ENCODE assay signal across 8 cellular contexts in the genomic region with DNA sequence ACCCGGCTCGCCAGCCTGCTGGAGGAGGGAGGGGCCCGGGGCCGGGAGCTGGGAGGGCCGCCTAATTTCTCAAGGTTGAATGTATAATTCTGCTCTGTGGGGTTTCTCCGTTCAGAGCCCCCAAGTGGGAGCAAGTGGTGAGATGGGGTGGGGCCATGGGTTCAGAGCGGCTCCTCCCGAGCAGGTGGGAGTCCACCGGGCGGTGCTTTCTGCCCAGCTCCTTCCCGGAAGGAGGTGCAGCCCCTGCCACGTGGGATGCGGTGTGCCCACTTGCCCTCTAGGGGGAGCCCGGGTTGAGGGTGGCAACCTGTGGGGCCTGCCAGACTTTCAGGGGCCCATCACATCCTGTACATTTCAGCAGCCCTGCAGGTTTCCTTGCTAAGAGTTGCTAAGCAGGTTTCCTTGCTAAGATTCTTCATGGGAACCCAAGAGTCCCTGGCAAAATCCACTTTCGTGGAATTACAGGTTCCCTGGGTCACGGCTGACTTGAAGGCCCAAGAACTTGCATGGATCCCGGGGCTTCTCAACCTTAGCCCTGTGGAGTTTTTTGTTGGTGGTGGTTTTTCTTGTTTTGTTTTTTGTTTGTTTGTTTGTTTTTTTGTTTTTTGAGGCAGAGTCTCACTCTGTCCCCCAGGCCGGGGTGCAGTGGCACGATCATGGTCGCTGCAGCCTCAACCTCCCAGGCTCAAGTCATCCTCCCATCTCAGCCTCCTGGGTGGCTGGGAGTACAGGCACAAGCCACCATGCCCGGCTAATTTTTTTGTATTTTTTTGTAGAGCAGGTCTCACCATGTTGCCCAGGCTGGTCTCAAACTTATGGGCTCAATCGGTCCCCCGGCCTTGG.
DNase-seq lines count a peak whose midpoint lies in the region; ATAC-seq, FAIRE-seq and TF ChIP-seq lines count a peak whose summit lies in the region.

No MANE protein-coding gene starts in this region.

- WGBS in A549 (ENCODE audit: missing lambda C conversion rate): 79% methylated on average over 19 of the region's 23 CpGs
- 76% methylated on average over 15 of the region's 23 CpGs for WGBS in esophagus muscularis mucosa
- 78% methylated on average over 23 of the region's 23 CpGs for WGBS in ovary, 3 donors

- no peaks in the 10 kb centered on the region for H3K9me3 ChIP-seq in A549
- H3K9me3 ChIP-seq in esophagus muscularis mucosa: no peaks in the 10 kb centered on the region
- H3K9me3 ChIP-seq in ovary: no peaks in the 10 kb centered on the region

- TF ChIP-seq RAD21 in A549 (conservative IDR thresholded peaks at IDR 0.05 in 1 of 2, IDR thresholded peaks at IDR 0.05 in 1 of 2): peak; percentile 43 to 46; a peak in 2 of 5 replicates

- H3K4me3 ChIP-seq in A549 (no peak overlapping the region), esophagus muscularis mucosa (no peak overlapping the region), ovary (no peak overlapping the region)

- H3K4me1 ChIP-seq in A549 (peaks cover 7% of the 10 kb centered on the region), esophagus muscularis mucosa (peaks cover 9 to 26% (median 22%) of the 10 kb centered on the region in 4 donors), ovary (ENCODE audit: insufficient read depth) (no peaks in the 10 kb centered on the region)

- FAIRE-seq in A549 (lab: Jason Lieb, UNC): no peak
- no peak for FAIRE-seq in urothelium cell line (lab: Jason Lieb, UNC)

- CTCF ChIA-PET in A549 (lab: Yijun Ruan, JAX): interaction anchor here (0.6 to 8.3 kb wide), 28 partner anchors 13 to 208 kb away, joined by 3 to 85 read pairs (median 4); partner anchors contain the start of gene GSE1

- H3K27me3 ChIP-seq in esophagus muscularis mucosa (no peaks in the 10 kb centered on the region), ovary (no peaks in the 10 kb centered on the region)

- no peaks in the 10 kb centered on the region for H3K36me3 ChIP-seq in esophagus muscularis mucosa
- H3K36me3 ChIP-seq in ovary: no peaks in the 10 kb centered on the region

- peak overlapping the region in 1 of 2 experiments; percentile 44; a peak in 1 of 6 replicates for H3K27ac ChIP-seq in A549
- H3K27ac ChIP-seq in esophagus muscularis mucosa (replicated peaks in 1 of 4): no peak overlapping the region
- H3K27ac ChIP-seq in ovary: no peak overlapping the region

- POLR2A ChIA-PET in A549 (lab: Yijun Ruan, JAX): interaction anchor here (0.7 to 1.0 kb wide), 2 partner anchors 21 to 196 kb away, joined by 3 read pairs; no protein-coding TSS in a partner anchor

- intact Hi-C loops in esophagus muscularis mucosa (cut with DNase I) (no loop called here), ovary (cut with DNase I) (loop anchor here in 1 of 4 donors (5.0 kb wide), 1 partner anchor 76 kb away; no protein-coding TSS in a partner anchor)

- DNase-seq in A549 (ENCODE audit: low read depth in 1 of 2, low spot score in 1 of 2): peak; percentile 67 to 76
- DNase-seq in GM13976 (ENCODE audit: low spot score): peak; percentile 81
- peak; percentile 80 to 86 for DNase-seq in NOMO-1 (lab: John Stamatoyannopoulos, UW; ENCODE audit: unreplicated experiment in 2 of 2)
- peak; percentile 48 to 60 (median 59) for DNase-seq in activated CD8-positive, alpha-beta memory T cell treated with anti-CD3 and anti-CD28 coated beads for 48 hours (ENCODE audit: low read depth in 2 of 3, low spot score in 2 of 3)
- no peak for DNase-seq in esophagus muscularis mucosa (ENCODE audit: extremely low spot score)
- DNase-seq in ovary: peak; percentile 22 to 66 (median 52)
- peak; percentile 81 for DNase-seq in urothelium cell line (ENCODE audit: low spot score)
- no peak for DNase-seq in G401 (ENCODE audit: low spot score)

- TF ChIP-seq EP300 in A549 (IDR thresholded peaks at IDR 0.05): no peak
- no peak for TF ChIP-seq EP300 in esophagus muscularis mucosa (IDR thresholded peaks at IDR 0.05)
- TF ChIP-seq EP300 in ovary (IDR thresholded peaks at IDR 0.05): no peak

- no peak for TF ChIP-seq POLR2A in A549 (IDR thresholded peaks at IDR 0.05; ENCODE audit: low read length)
- no peak for TF ChIP-seq POLR2A in esophagus muscularis mucosa (IDR thresholded peaks at IDR 0.05; ENCODE audit: low read depth)
- TF ChIP-seq POLR2A in ovary (IDR thresholded peaks at IDR 0.05): no peak

- H3K4me2 ChIP-seq in A549: no peak overlapping the region

- in situ Hi-C loops in GM13976 (cut with MboI; ENCODE audit: low sequenced_read_pairs, unreplicated experiment) (no loop called here), G401 (cut with HindIII; ENCODE audit: low sequenced_read_pairs) (no loop called here)

- ATAC-seq in A549: peak; percentile 73 to 87; a peak in 5 of 6 replicates

- peak; percentile 55 for TF ChIP-seq CTCF in A549 (IDR thresholded peaks at IDR 0.05)
- TF ChIP-seq CTCF in GM13976 (IDR thresholded peaks at IDR 0.05; ENCODE audit: borderline replicate concordance, control extremely low read depth, extremely low read depth, insufficient read depth, missing control alignments): peak; percentile 57
- TF ChIP-seq CTCF in esophagus muscularis mucosa (IDR thresholded peaks at IDR 0.05): peak; percentile 57 to 82 (median 67)
- peak in 2 of 3 donors; percentile 18 to 31 for TF ChIP-seq CTCF in ovary (IDR thresholded peaks at IDR 0.05)

TF ChIP-seq in A549, 52 proteins besides CTCF, POLR2A, EP300 and RAD21 (continues in another document):
- no peak for TF ChIP-seq GATA3 (IDR thresholded peaks at IDR 0.05; ENCODE audit: borderline replicate concordance)
- TF ChIP-seq FOXS1 (CRISPR knock-in tag; IDR thresholded peaks at IDR 0.05): no peak
- TF ChIP-seq, protein P1, sequence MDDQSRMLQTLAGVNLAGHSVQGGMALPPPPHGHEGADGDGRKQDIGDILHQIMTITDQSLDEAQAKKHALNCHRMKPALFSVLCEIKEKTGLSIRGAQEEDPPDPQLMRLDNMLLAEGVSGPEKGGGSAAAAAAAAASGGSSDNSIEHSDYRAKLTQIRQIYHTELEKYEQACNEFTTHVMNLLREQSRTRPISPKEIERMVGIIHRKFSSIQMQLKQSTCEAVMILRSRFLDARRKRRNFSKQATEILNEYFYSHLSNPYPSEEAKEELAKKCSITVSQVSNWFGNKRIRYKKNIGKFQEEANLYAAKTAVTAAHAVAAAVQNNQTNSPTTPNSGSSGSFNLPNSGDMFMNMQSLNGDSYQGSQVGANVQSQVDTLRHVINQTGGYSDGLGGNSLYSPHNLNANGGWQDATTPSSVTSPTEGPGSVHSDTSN (IDR thresholded peaks at IDR 0.05): no peak
- TF ChIP-seq EHMT2 (IDR thresholded peaks at IDR 0.05; ENCODE audit: low read depth): no peak
- TF ChIP-seq HDAC2 (IDR thresholded peaks at IDR 0.05): no peak
- no peak for TF ChIP-seq RNF2 (IDR thresholded peaks at IDR 0.05; ENCODE audit: borderline replicate concordance, low read depth)
- no peak for TF ChIP-seq CBX8 (IDR thresholded peaks at IDR 0.05)
- no peak for TF ChIP-seq ZNF302 (CRISPR knock-in tag; IDR thresholded peaks at IDR 0.05)
- TF ChIP-seq SMC3 (IDR thresholded peaks at IDR 0.05): peak; percentile 35; the same call in 1 of the 3 replicates
- no peak for TF ChIP-seq ZC3H11A (IDR thresholded peaks at IDR 0.05)
- TF ChIP-seq, protein P2, sequence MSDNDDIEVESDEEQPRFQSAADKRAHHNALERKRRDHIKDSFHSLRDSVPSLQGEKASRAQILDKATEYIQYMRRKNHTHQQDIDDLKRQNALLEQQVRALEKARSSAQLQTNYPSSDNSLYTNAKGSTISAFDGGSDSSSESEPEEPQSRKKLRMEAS (IDR thresholded peaks at IDR 0.05): peak; percentile 91
- TF ChIP-seq FOSB (CRISPR knock-in tag; IDR thresholded peaks at IDR 0.05): no peak
- no peak for TF ChIP-seq FOSL2 (IDR thresholded peaks at IDR 0.05)
- TF ChIP-seq FOSL2 (CRISPR knock-in tag; IDR thresholded peaks at IDR 0.05): no peak
- TF ChIP-seq POLR2AphosphoS2 (conservative IDR thresholded peaks at IDR 0.05; ENCODE audit: low read length): no peak
- no peak for TF ChIP-seq TP53 (CRISPR knock-in tag; IDR thresholded peaks at IDR 0.05)
- no peak for TF ChIP-seq CBX2 (IDR thresholded peaks at IDR 0.05; ENCODE audit: borderline replicate concordance, low read depth)
- TF ChIP-seq, protein P3, sequence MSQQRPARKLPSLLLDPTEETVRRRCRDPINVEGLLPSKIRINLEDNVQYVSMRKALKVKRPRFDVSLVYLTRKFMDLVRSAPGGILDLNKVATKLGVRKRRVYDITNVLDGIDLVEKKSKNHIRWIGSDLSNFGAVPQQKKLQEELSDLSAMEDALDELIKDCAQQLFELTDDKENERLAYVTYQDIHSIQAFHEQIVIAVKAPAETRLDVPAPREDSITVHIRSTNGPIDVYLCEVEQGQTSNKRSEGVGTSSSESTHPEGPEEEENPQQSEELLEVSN (IDR thresholded peaks at IDR 0.05; ENCODE audit: borderline replicate concordance, low read depth): no peak
- TF ChIP-seq RCOR1 (IDR thresholded peaks at IDR 0.05; ENCODE audit: low read depth, low read length): no peak
- TF ChIP-seq ESRRA (IDR thresholded peaks at IDR 0.05; ENCODE audit: borderline replicate concordance, low read length): no peak
- TF ChIP-seq EHF (CRISPR knock-in tag; IDR thresholded peaks at IDR 0.05): no peak
- no peak for TF ChIP-seq MAZ (IDR thresholded peaks at IDR 0.05; ENCODE audit: borderline replicate concordance, low read depth, low read length)
- TF ChIP-seq HEYL (CRISPR knock-in tag; IDR thresholded peaks at IDR 0.05): no peak
- TF ChIP-seq ZSCAN20 (CRISPR knock-in tag; IDR thresholded peaks at IDR 0.05): no peak
- TF ChIP-seq, protein P4, sequence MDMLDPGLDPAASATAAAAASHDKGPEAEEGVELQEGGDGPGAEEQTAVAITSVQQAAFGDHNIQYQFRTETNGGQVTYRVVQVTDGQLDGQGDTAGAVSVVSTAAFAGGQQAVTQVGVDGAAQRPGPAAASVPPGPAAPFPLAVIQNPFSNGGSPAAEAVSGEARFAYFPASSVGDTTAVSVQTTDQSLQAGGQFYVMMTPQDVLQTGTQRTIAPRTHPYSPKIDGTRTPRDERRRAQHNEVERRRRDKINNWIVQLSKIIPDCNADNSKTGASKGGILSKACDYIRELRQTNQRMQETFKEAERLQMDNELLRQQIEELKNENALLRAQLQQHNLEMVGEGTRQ (IDR thresholded peaks at IDR 0.05): peak; percentile 50; the same call in 1 of the 2 replicates
- no peak for TF ChIP-seq RFX5 (IDR thresholded peaks at IDR 0.05)
- TF ChIP-seq MYC (IDR thresholded peaks at IDR 0.05; ENCODE audit: borderline replicate concordance, low read length): peak; percentile 86; the same call in 1 of the 2 replicates
- TF ChIP-seq KDM1A (IDR thresholded peaks at IDR 0.05; ENCODE audit: low read depth): no peak
- TF ChIP-seq CHD4 (IDR thresholded peaks at IDR 0.05; ENCODE audit: borderline replicate concordance): no peak
- TF ChIP-seq NPAS2 (CRISPR knock-in tag; IDR thresholded peaks at IDR 0.05; ENCODE audit: borderline replicate concordance): no peak
- no peak for TF ChIP-seq HES2 (IDR thresholded peaks at IDR 0.05)

Comparison
In these comparisons a context has a peak if more than half of its experiments do, and no peak if none do; other contexts are left out.
1. DNase-seq: peak in A549 (2 of 2), GM13976 (single experiment), NOMO-1 (2 of 2), activated CD8-positive, alpha-beta memory T cell treated with anti-CD3 and anti-CD28 coated beads for 48 hours (3 of 3), ovary (5 of 5) and urothelium cell line (single experiment); none in esophagus muscularis mucosa (single experiment) and G401 (single experiment).
2. Peak in every context shown above with its lines, with median percentiles within 50 percentile points of each other: CTCF ChIP-seq.